In the genomic region with DNA sequence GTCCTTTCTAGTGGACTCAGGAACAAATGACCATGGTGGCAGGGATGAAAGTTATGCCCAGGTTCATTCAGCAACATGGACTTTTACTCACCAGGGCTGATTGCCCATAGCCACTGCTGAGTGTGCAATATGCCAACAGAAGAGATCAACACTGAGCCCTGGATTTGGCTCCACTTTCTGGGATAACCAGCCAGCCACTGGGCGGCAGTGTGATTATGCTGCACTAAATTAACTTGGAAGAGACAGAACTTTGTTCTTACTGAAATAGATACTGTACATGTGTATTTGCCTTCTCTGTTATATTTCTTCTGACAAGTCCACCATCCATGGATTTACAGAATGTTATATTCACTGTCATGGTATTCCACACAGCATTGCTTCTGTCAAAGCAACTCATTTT, we compare ENCODE assay signal across 8 cellular contexts.
DNase-seq lines count a peak whose midpoint lies in the region; ATAC-seq, FAIRE-seq and TF ChIP-seq lines count a peak whose summit lies in the region.

No MANE protein-coding gene starts in this region.

- H3K79me2 ChIP-seq in HepG2 (ENCODE audit: insufficient read depth, low read length) = no peaks in the 10 kb centered on the region

- H3K36me3 ChIP-seq in BE2C = no peaks in the 10 kb centered on the region
- no peaks in the 10 kb centered on the region for H3K36me3 ChIP-seq in body of pancreas (replicated peaks in 1 of 2; ENCODE audit: insufficient read depth in 1 of 2, low read depth in 2 of 2)
- no peaks in the 10 kb centered on the region for H3K36me3 ChIP-seq in HepG2 (replicated peaks in 1 of 2; ENCODE audit: control insufficient read depth in 1 of 2, insufficient read depth in 2 of 2, low read length in 2 of 2)

- H3K4me3 ChIP-seq in BE2C (ENCODE audit: low read depth, low read length) = no peak overlapping the region
- H3K4me3 ChIP-seq in body of pancreas = no peak overlapping the region
- no peak overlapping the region for H3K4me3 ChIP-seq in HepG2 (replicated peaks in 1 of 3; ENCODE audit: insufficient read depth in 1 of 3, low read depth in 2 of 3, low read length in 3 of 3)

- WGBS in body of pancreas, 2 donors = 8 to 50% methylated on average over 1 of the region's 1 CpG
- WGBS in HepG2 (ENCODE audit: low lambda C conversion rate) = 0% methylated on average over 1 of the region's 1 CpG

- TF ChIP-seq POLR2A in body of pancreas (IDR thresholded peaks at IDR 0.05) = no peak
- no peak for TF ChIP-seq POLR2A in HepG2 (IDR thresholded peaks at IDR 0.05; ENCODE audit: insufficient read depth in 1 of 2, low read depth in 2 of 2, low read length in 2 of 2)

- H3K9me3 ChIP-seq in BE2C = no peaks in the 10 kb centered on the region
- no peaks in the 10 kb centered on the region for H3K9me3 ChIP-seq in body of pancreas
- H3K9me3 ChIP-seq in HepG2 (ENCODE audit: low read length) = no peaks in the 10 kb centered on the region

- peak; percentile 62 for ATAC-seq in body of pancreas
- peak; percentile 93 for ATAC-seq in HepG2
- ATAC-seq in GM21717 (IDR thresholded peaks at IDR 0.05; ENCODE audit: unreplicated experiment) = no peak

- in situ Hi-C loops in HepG2 (cut with HindIII; ENCODE audit: extremely low pct_ligation_motif_present, low pct_unique_long_range_greater_than_20kb) = no loop called here

- H3K9ac ChIP-seq in HepG2 (ENCODE audit: insufficient read depth, low read depth, low read length) = no peak overlapping the region

- H3K4me1 ChIP-seq in BE2C (peaks cover 10% of the 10 kb centered on the region; the same call in 1 of the 2 replicates), body of pancreas (no peaks in the 10 kb centered on the region), HepG2 (ENCODE audit: insufficient read depth, low read length) (no peaks in the 10 kb centered on the region)

- no peak overlapping the region for H2AFZ ChIP-seq in HepG2 (ENCODE audit: low read length)

- no peaks in the 10 kb centered on the region for H4K20me1 ChIP-seq in HepG2 (ENCODE audit: insufficient read depth, low read length)

- TF ChIP-seq EP300 in HepG2 (IDR thresholded peaks at IDR 0.05; ENCODE audit: low read depth in 2 of 2, low read length in 2 of 2) (no peak), HepG2 (CRISPR knock-in tag; IDR thresholded peaks at IDR 0.05; ENCODE audit: borderline replicate concordance) (no peak)

- H3K27ac ChIP-seq in body of pancreas (no peak overlapping the region), HepG2 (ENCODE audit: extremely low read length, insufficient read depth, low read length) (no peak overlapping the region)

- FAIRE-seq in HTR-8/SVneo (lab: Jason Lieb, UNC) (no peak), HepG2 (lab: Jason Lieb, UNC) (peak; percentile 51)

- no peak overlapping the region for H3K4me2 ChIP-seq in HepG2 (ENCODE audit: low read depth, low read length)

- DNase-seq in BE2C (peak; percentile 35), HTR-8/SVneo (ENCODE audit: insufficient read length, low spot score) (peak; percentile 1), body of pancreas (peak; percentile 9 to 42 (median 38)), HepG2 (ENCODE audit: low spot score) (peak; percentile 16), putamen (ENCODE audit: low spot score) (no peak), OCI-M2 (lab: John Stamatoyannopoulos, UW; ENCODE audit: unreplicated experiment) (no peak)
- DNase-seq in NK-92 treated with Interleukin-12 subunit alpha and Interleukin-12 subunit beta, amount 100 ng/mL, for 24 hours (lab: John Stamatoyannopoulos, UW) = no peak

- intact Hi-C loops in body of pancreas (cut with DNase I) = no loop called here
- intact Hi-C loops in HepG2 (cut with micrococcal nuclease; ENCODE audit: unreplicated experiment) = loop anchor here (5.0 to 10.0 kb wide), 3 partner anchors 340 to 1033 kb away; no protein-coding TSS in a partner anchor

- H3K27me3 ChIP-seq in BE2C (no peaks in the 10 kb centered on the region), body of pancreas (no peaks in the 10 kb centered on the region), HepG2 (ENCODE audit: control insufficient read depth in 1 of 2, insufficient read depth in 2 of 2, low read length in 2 of 2) (no peaks in the 10 kb centered on the region)

- CTCF ChIA-PET in HepG2 (lab: Yijun Ruan, JAX; ENCODE audit: low intra/inter-chr PET ratio, low total read pairs) = no interaction called here

- TF ChIP-seq CTCF in BE2C (IDR thresholded peaks at IDR 0.05; ENCODE audit: low read depth, low read length) = peak; percentile 67
- TF ChIP-seq CTCF in body of pancreas (IDR thresholded peaks at IDR 0.05) = peak in 6 of 7 experiments; percentile 21 to 45 (median 30)
- TF ChIP-seq CTCF in HepG2 (CRISPR knock-in tag; IDR thresholded peaks at IDR 0.05) = peak; percentile 69

- TF ChIP-seq RAD21 in HepG2 (CRISPR knock-in tag; IDR thresholded peaks at IDR 0.05) = no peak

- POLR2A ChIA-PET in HepG2 (lab: Yijun Ruan, JAX) = no interaction called here

- BruUV-seq in HepG2 (replicated peaks; lab: Mats Ljungman, UMichigan) = no TSS peak

TF ChIP-seq in HepG2, 621 proteins besides CTCF, POLR2A, EP300 and RAD21:
- TF ChIP-seq ZNF530 (CRISPR knock-in tag; IDR thresholded peaks at IDR 0.05; ENCODE audit: low read depth) (no peak), SMC3 (IDR thresholded peaks at IDR 0.05; ENCODE audit: low read length) (peak; percentile 36; the same call in 1 of the 2 replicates), STAG1 (CRISPR knock-in tag; IDR thresholded peaks at IDR 0.05) (peak; percentile 79), MAFK (conservative IDR thresholded peaks at IDR 0.05 in 1 of 2, IDR thresholded peaks at IDR 0.05 in 1 of 2; ENCODE audit: low read length in 2 of 2) (peak; percentile 41 to 55; a peak in 3 of 4 replicates), RFXAP (CRISPR knock-in tag; IDR thresholded peaks at IDR 0.05; ENCODE audit: borderline replicate concordance) (no peak), SRSF4 (IDR thresholded peaks at IDR 0.05; ENCODE audit: low read depth, low read length, poor library complexity, severe bottlenecking) (no peak), MAFF (IDR thresholded peaks at IDR 0.05; ENCODE audit: low read depth, low read length) (peak; percentile 46), ZUFSP (CRISPR knock-in tag; IDR thresholded peaks at IDR 0.05; ENCODE audit: borderline replicate concordance) (no peak)
- TF ChIP-seq, protein P1, sequence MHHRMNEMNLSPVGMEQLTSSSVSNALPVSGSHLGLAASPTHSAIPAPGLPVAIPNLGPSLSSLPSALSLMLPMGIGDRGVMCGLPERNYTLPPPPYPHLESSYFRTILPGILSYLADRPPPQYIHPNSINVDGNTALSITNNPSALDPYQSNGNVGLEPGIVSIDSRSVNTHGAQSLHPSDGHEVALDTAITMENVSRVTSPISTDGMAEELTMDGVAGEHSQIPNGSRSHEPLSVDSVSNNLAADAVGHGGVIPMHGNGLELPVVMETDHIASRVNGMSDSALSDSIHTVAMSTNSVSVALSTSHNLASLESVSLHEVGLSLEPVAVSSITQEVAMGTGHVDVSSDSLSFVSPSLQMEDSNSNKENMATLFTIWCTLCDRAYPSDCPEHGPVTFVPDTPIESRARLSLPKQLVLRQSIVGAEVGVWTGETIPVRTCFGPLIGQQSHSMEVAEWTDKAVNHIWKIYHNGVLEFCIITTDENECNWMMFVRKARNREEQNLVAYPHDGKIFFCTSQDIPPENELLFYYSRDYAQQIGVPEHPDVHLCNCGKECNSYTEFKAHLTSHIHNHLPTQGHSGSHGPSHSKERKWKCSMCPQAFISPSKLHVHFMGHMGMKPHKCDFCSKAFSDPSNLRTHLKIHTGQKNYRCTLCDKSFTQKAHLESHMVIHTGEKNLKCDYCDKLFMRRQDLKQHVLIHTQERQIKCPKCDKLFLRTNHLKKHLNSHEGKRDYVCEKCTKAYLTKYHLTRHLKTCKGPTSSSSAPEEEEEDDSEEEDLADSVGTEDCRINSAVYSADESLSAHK (CRISPR knock-in tag; IDR thresholded peaks at IDR 0.05; ENCODE audit: borderline replicate concordance) = no peak

Comparison
In these comparisons a context has a peak if more than half of its experiments do, and no peak if none do; other contexts are left out.
1. DNase-seq: peak in BE2C (single experiment), HTR-8/SVneo (single experiment), body of pancreas (4 of 4) and HepG2 (single experiment); none in putamen (single experiment), NK-92 treated with Interleukin-12 subunit alpha and Interleukin-12 subunit beta, amount 100 ng/mL, for 24 hours (single experiment) and OCI-M2 (single experiment).
2. Peak in every context shown above with its lines, with median percentiles within 50 percentile points of each other: CTCF ChIP-seq.